Comparison of ENCODE assay signal across 26 cellular contexts in the genomic region with DNA sequence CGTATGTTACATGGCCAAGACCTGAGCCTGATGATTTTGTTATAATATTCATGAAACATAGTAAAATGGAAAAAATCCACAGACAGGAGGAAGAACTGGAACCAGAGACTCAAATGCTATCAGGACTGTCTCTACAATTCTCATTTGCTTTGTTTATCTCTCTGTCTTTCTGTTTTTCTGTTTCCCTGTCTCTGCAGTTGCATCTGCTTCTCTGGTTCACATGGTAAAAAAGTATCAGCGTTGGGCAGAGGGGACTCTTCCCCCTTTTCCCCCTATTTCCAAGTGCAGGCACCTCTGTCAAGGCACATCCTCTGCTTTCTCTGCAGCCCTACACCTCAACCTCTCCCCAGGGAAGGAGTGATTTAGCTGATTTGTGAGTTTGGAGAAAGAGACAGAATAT.
"Had no signal": no experiment of that assay in that cellular context is flagged by ENCODE, and none has a peak within 500 bp of the region (broad histone marks: within the 10 kb centered on the region; RNA-seq: fewer than 3 reads in every experiment).

No MANE protein-coding gene starts in this region.

- H3K4me3 Mint-ChIP-seq: activated CD4-positive, alpha-beta memory T cell treated with anti-CD3 and anti-CD28 coated beads for 36 hours; activated naive CD4-positive, alpha-beta T cell treated with anti-CD3 and anti-CD28 coated beads for 36 hours; activated naive CD8-positive, alpha-beta T cell treated with anti-CD3 and anti-CD28 coated beads, Interleukin-2, amount 50 U/mL, for 24 hours; activated T-cell treated with anti-CD3 and anti-CD28 coated beads, Interleukin-2, amount 50 U/mL, for 72 hours; nephron; stimulated activated memory B cell treated with anti-CD40 and anti-IgM and Interleukin-4, amounts not matched to agents 10 μg/mL and 1 μg/mL and 100 μg/mL, for 72 hours; T-helper 17 cell had no signal

- H3K9me3 Mint-ChIP-seq: activated CD4-positive, alpha-beta memory T cell treated with anti-CD3 and anti-CD28 coated beads for 36 hours; activated naive CD4-positive, alpha-beta T cell treated with anti-CD3 and anti-CD28 coated beads for 36 hours; activated naive CD8-positive, alpha-beta T cell treated with anti-CD3 and anti-CD28 coated beads, Interleukin-2, amount 50 U/mL, for 24 hours; activated T-cell treated with anti-CD3 and anti-CD28 coated beads, Interleukin-2, amount 50 U/mL, for 72 hours; nephron; stimulated activated memory B cell treated with anti-CD40 and anti-IgM and Interleukin-4, amounts not matched to agents 10 μg/mL and 1 μg/mL and 100 μg/mL, for 72 hours had no signal

- H3K4me3 ChIP-seq: body of pancreas, left ventricle myocardium inferior, right lobe of liver, skin epidermis, testis, vagina had no signal

- H3K27ac ChIP-seq: body of pancreas, left ventricle myocardium inferior, right lobe of liver, skin epidermis, testis, vagina had no signal

- H3K9me3 ChIP-seq: body of pancreas, left ventricle myocardium inferior, right lobe of liver, testis, vagina had no signal

- DNase-seq: activated CD4-positive, alpha-beta memory T cell treated with anti-CD3 and anti-CD28 coated beads for 36 hours; activated CD4-positive, alpha-beta T cell treated with anti-CD3 and anti-CD28 coated beads for 4 hours; activated CD4-positive, CD25-positive, alpha-beta regulatory T cell; activated effector memory CD4-positive, alpha-beta T cell treated with Interleukin-2 at 50 U/mL for 16 hours; activated naive CD4-positive, alpha-beta T cell treated with anti-CD3 and anti-CD28 coated beads for 36 hours; activated naive CD8-positive, alpha-beta T cell treated with anti-CD3 and anti-CD28 coated beads, Interleukin-2, amount 50 U/mL, for 24 hours; activated T-cell treated with anti-CD3 and anti-CD28 coated beads, Interleukin-2, amount 50 U/mL, for 72 hours; body of pancreas; caudate nucleus; dermis blood vessel endothelial cell; effector CD8-positive, alpha-beta T cell; erythroblast; glutamatergic neuron; hippocampal formation; left ventricle myocardium inferior; occipital lobe; posterior cingulate gyrus; right lobe of liver; stimulated activated CD4-positive, alpha-beta T cell treated with anti-CD3 and anti-CD28 coated beads, Interleukin-15, amount 100 ng/mL, for 24 hours; T-helper 17 cell; testis had no signal

- H3K4me1 ChIP-seq: body of pancreas, left ventricle myocardium inferior, right lobe of liver, vagina had no signal

- H3K27me3 ChIP-seq: body of pancreas, right lobe of liver, testis, vagina had no signal

- H3K36me3 Mint-ChIP-seq: activated CD4-positive, alpha-beta memory T cell treated with anti-CD3 and anti-CD28 coated beads for 36 hours; stimulated activated memory B cell treated with anti-CD40 and anti-IgM and Interleukin-4, amounts not matched to agents 10 μg/mL and 1 μg/mL and 100 μg/mL, for 72 hours had no signal

- H3K4me1 Mint-ChIP-seq: activated naive CD8-positive, alpha-beta T cell treated with anti-CD3 and anti-CD28 coated beads, Interleukin-2, amount 50 U/mL, for 24 hours; stimulated activated memory B cell treated with anti-CD40 and anti-IgM and Interleukin-4, amounts not matched to agents 10 μg/mL and 1 μg/mL and 100 μg/mL, for 72 hours; T-helper 17 cell had no signal

- FAIRE-seq: frontal cortex had no signal

- H3K36me3 ChIP-seq: left ventricle myocardium inferior, right lobe of liver, vagina had no signal

- ATAC-seq: activated naive CD8-positive, alpha-beta T cell treated with anti-CD3 and anti-CD28 coated beads, Interleukin-2, amount 50 U/mL, for 24 hours; activated T-cell treated with anti-CD3 and anti-CD28 coated beads, Interleukin-2, amount 50 U/mL, for 72 hours; body of pancreas; right lobe of liver; stimulated activated memory B cell treated with anti-CD40 and anti-IgM and Interleukin-4, amounts not matched to agents 10 μg/mL and 1 μg/mL and 100 μg/mL, for 72 hours; T-helper 17 cell had no signal

- H3K27ac Mint-ChIP-seq: activated CD4-positive, alpha-beta memory T cell treated with anti-CD3 and anti-CD28 coated beads for 36 hours; activated naive CD4-positive, alpha-beta T cell treated with anti-CD3 and anti-CD28 coated beads for 36 hours; activated naive CD8-positive, alpha-beta T cell treated with anti-CD3 and anti-CD28 coated beads, Interleukin-2, amount 50 U/mL, for 24 hours; activated T-cell treated with anti-CD3 and anti-CD28 coated beads, Interleukin-2, amount 50 U/mL, for 72 hours; stimulated activated memory B cell treated with anti-CD40 and anti-IgM and Interleukin-4, amounts not matched to agents 10 μg/mL and 1 μg/mL and 100 μg/mL, for 72 hours; T-helper 17 cell had no signal
